ENCODE assay signal across 13 cellular contexts in genomic region chr10:100534726-100535125, GRCh38. TPM values are rescaled to one million over a fixed set of nuclear protein-coding genes. Genes with fewer than 3 reads are reported as not detected.
A peak's percentile ranks its signal among the peaks of the same experiment; 100 is the strongest.
DNase-seq lines count a peak whose midpoint lies in the region; ATAC-seq and TF ChIP-seq lines count a peak whose summit lies in the region.
"Had no signal": no experiment of that assay in that cellular context is flagged by ENCODE, and none has a peak within 500 bp of the region (broad histone marks: within the 10 kb centered on the region; RNA-seq: fewer than 3 reads in every experiment).

No MANE protein-coding gene starts in this region.

- H3K9me3 Mint-ChIP-seq in stimulated activated naive CD8-positive, alpha-beta T cell treated with anti-CD3 and anti-CD28 coated beads, Interleukin-15, Interleukin-2, amounts not matched to agents 100 ng/mL and 50 ng/mL, for 24 hours: no peaks in the 10 kb centered on the region
- no peaks in the 10 kb centered on the region for H3K9me3 Mint-ChIP-seq in stimulated activated naive CD8-positive, alpha-beta T cell treated with anti-CD3 and anti-CD28 coated beads, Interleukin-15, amount 100 ng/mL, for 72 hours

- peaks cover 25% of the 10 kb centered on the region for H3K36me3 Mint-ChIP-seq in stimulated activated naive CD8-positive, alpha-beta T cell treated with anti-CD3 and anti-CD28 coated beads, Interleukin-15, Interleukin-2, amounts not matched to agents 100 ng/mL and 50 ng/mL, for 24 hours (ENCODE audit: low read depth)

- H3K4me3 Mint-ChIP-seq in stimulated activated naive CD8-positive, alpha-beta T cell treated with anti-CD3 and anti-CD28 coated beads, Interleukin-15, Interleukin-2, amounts not matched to agents 100 ng/mL and 50 ng/mL, for 24 hours: no peak overlapping the region
- peak overlapping the region in 1 of 2 donors; percentile 57 for H3K4me3 Mint-ChIP-seq in stimulated activated naive CD8-positive, alpha-beta T cell treated with anti-CD3 and anti-CD28 coated beads, Interleukin-15, amount 100 ng/mL, for 72 hours

- DNase-seq in stimulated activated naive CD8-positive, alpha-beta T cell treated with anti-CD3 and anti-CD28 coated beads, Interleukin-15, amount 100 ng/mL, for 72 hours: no peak
- DNase-seq in NCI-H2171 (lab: John Stamatoyannopoulos, UW): peak; percentile 18
- no peak for DNase-seq in coronary artery (ENCODE audit: low spot score)
- DNase-seq in NCI-H2227 (lab: John Stamatoyannopoulos, UW; ENCODE audit: unreplicated experiment): no peak
- no peak for DNase-seq in sigmoid colon
- no peak for DNase-seq in SHP77 (lab: John Stamatoyannopoulos, UW)
- DNase-seq in adrenal gland: no peak
- DNase-seq: activated CD4-positive, CD25-positive, alpha-beta regulatory T cell treated with anti-CD3 and anti-CD28 coated beads, Interleukin-2, amount 50 U/mL, for 72 hours; effector CD8-positive, alpha-beta T cell; NCI-H2081 treated with DMSO at 0.1 percent for 48 hours; NCI-H774 had no signal

- H3K36me3 ChIP-seq in sigmoid colon: peaks cover 0 to 23% (median 5%) of the 10 kb centered on the region in 4 donors
- H3K36me3 ChIP-seq in adrenal gland (replicated peaks in 1 of 2): peaks cover 0 to 15% of the 10 kb centered on the region in 2 donors
- H3K36me3 ChIP-seq: prostate gland had no signal

- no peak for TF ChIP-seq EP300 in sigmoid colon (IDR thresholded peaks at IDR 0.05)

- no peaks in the 10 kb centered on the region for H3K27me3 Mint-ChIP-seq in stimulated activated naive CD8-positive, alpha-beta T cell treated with anti-CD3 and anti-CD28 coated beads, Interleukin-15, Interleukin-2, amounts not matched to agents 100 ng/mL and 50 ng/mL, for 24 hours
- no peaks in the 10 kb centered on the region for H3K27me3 Mint-ChIP-seq in stimulated activated naive CD8-positive, alpha-beta T cell treated with anti-CD3 and anti-CD28 coated beads, Interleukin-15, amount 100 ng/mL, for 72 hours

- peaks cover 24% of the 10 kb centered on the region for H3K4me1 Mint-ChIP-seq in stimulated activated naive CD8-positive, alpha-beta T cell treated with anti-CD3 and anti-CD28 coated beads, Interleukin-15, Interleukin-2, amounts not matched to agents 100 ng/mL and 50 ng/mL, for 24 hours (ENCODE audit: low read depth)
- peaks cover 19% of the 10 kb centered on the region for H3K4me1 Mint-ChIP-seq in stimulated activated naive CD8-positive, alpha-beta T cell treated with anti-CD3 and anti-CD28 coated beads, Interleukin-15, amount 100 ng/mL, for 72 hours

- 56 to 84% methylated on average over 2 of the region's 2 CpGs for WGBS in sigmoid colon, 2 donors
- WGBS in adrenal gland, 4 donors: 59 to 86% (median 72%) methylated on average over 2 of the region's 2 CpGs

- peak overlapping the region; percentile 55 for H3K27ac Mint-ChIP-seq in stimulated activated naive CD8-positive, alpha-beta T cell treated with anti-CD3 and anti-CD28 coated beads, Interleukin-15, Interleukin-2, amounts not matched to agents 100 ng/mL and 50 ng/mL, for 24 hours
- H3K27ac Mint-ChIP-seq in stimulated activated naive CD8-positive, alpha-beta T cell treated with anti-CD3 and anti-CD28 coated beads, Interleukin-15, amount 100 ng/mL, for 72 hours: peak overlapping the region in 1 of 2 donors; percentile 58

- H3K9me3 ChIP-seq in sigmoid colon: no peaks in the 10 kb centered on the region
- H3K9me3 ChIP-seq in adrenal gland (replicated peaks in 1 of 3): no peaks in the 10 kb centered on the region
- H3K9me3 ChIP-seq: prostate gland had no signal

- no peak for ATAC-seq in stimulated activated naive CD8-positive, alpha-beta T cell treated with anti-CD3 and anti-CD28 coated beads, Interleukin-15, amount 100 ng/mL, for 72 hours

- no peaks in the 10 kb centered on the region for H3K27me3 ChIP-seq in sigmoid colon
- no peaks in the 10 kb centered on the region for H3K27me3 ChIP-seq in adrenal gland

- TF ChIP-seq CTCF in coronary artery (IDR thresholded peaks at IDR 0.05) (no peak), sigmoid colon (IDR thresholded peaks at IDR 0.05) (no peak), adrenal gland (IDR thresholded peaks at IDR 0.05) (no peak)

- H3K4me3 ChIP-seq in coronary artery (peak overlapping the region; percentile 84), sigmoid colon (no peak overlapping the region), adrenal gland (no peak overlapping the region)

- H3K27ac ChIP-seq in coronary artery (peak overlapping the region in 1 of 2 donors; percentile 66), sigmoid colon (peak overlapping the region in 1 of 4 donors; percentile 78), adrenal gland (no peak overlapping the region)

- no peak for TF ChIP-seq POLR2A in sigmoid colon (IDR thresholded peaks at IDR 0.05)
- TF ChIP-seq POLR2A in adrenal gland (IDR thresholded peaks at IDR 0.05): no peak

- peaks cover 0 to 33% (median 27%) of the 10 kb centered on the region in 4 donors for H3K4me1 ChIP-seq in sigmoid colon
- peaks cover 4 to 32% of the 10 kb centered on the region in 2 donors for H3K4me1 ChIP-seq in adrenal gland (replicated peaks in 1 of 2)

- intact Hi-C loops in sigmoid colon (cut with DNase I) (no loop called here), adrenal gland (cut with DNase I) (no loop called here)

RNA-seq across cellular contexts. Expression of gene HIF1AN, which starts 1.0 kb away (rescaled TPM):
- total RNA-seq in sigmoid colon (10 to 100 TPM; 13.2 to 23.8 (median 13.9) TPM), adrenal gland (10 to 100 TPM; 10.0 to 46.4 (median 27.4) TPM)
- polyA plus RNA-seq in sigmoid colon (10 to 100 TPM in 1 of 3 donors, 1 to 10 TPM in 2; 4.2 to 11.1 (median 5.3) TPM), adrenal gland (10 to 100 TPM in 1 of 3 donors, 1 to 10 TPM in 2; 6.7 to 43.0 (median 10.0) TPM)

RNA-seq across cellular contexts. Expression of gene NDUFB8, which starts 5.1 kb away (rescaled TPM):
- total RNA-seq in sigmoid colon (100 to 1,000 TPM; 232 to 449 (median 299) TPM), adrenal gland (100 to 1,000 TPM; 181 to 392 (median 217) TPM)
- polyA plus RNA-seq in sigmoid colon (100 to 1,000 TPM; 359 to 419 (median 391) TPM), adrenal gland (100 to 1,000 TPM; 203 to 689 (median 334) TPM)

RNA-seq across cellular contexts. Expression of gene SEC31B, which starts 15.1 kb away (rescaled TPM):
- total RNA-seq in sigmoid colon: 10 to 100 TPM in 1 of 4 donors, 1 to 10 TPM in 3; 3.9 to 19.4 (median 6.4) TPM
- polyA plus RNA-seq in sigmoid colon: 10 to 100 TPM in 1 of 3 donors, under 1 TPM in 2; 0.60 to 10.1 (median 0.92) TPM
- 10 to 100 TPM in 3 of 8 donors, 1 to 10 TPM in 5; 2.9 to 85.1 (median 8.3) TPM for total RNA-seq in adrenal gland
- polyA plus RNA-seq in adrenal gland: 10 to 100 TPM in 2 of 3 donors, 1 to 10 TPM in 1; 2.8 to 41.8 (median 27.1) TPM
